Comparison of ENCODE assay signal across 22 cellular contexts in the genomic region with DNA sequence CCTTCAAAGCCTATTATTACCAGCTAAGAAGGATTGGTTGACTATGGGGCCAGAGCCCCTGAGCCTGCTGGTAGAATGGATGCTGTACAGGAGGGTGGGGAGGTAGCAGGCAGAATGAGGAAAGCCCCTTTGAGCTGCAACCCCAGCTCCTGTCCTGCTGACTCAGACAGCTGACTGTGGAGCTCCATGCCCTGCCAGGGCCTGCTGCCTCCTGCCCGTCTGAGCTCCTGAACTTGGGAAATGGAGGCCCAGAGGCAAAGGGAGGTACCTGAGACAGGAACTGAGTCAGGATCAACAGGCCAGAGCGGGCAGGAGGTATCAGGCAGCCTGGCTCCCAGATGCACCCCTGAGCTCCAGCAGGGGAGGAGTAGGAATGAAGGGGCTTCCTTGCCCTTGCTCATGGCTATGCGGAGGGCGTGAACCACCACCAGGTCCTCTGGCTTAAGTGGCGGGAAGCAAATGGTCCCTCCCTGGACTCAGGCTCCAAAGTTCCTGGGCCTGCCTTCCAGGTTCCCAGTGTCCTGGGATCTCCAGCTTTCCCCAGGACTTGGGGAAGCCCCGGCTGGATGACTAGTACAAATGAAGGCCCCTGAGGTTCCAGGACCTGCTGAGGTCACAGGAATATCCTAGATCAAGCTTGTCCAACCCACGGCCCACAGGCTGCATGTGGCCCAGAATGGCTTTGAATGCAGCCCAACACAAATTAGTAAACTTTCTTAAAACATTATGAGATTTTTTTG. TPM values are rescaled to one million over a fixed set of nuclear protein-coding genes. Genes with fewer than 3 reads are reported as not detected.
DNase-seq lines count a peak whose midpoint lies in the region; ATAC-seq and TF ChIP-seq lines count a peak whose summit lies in the region.
"Had no signal": no experiment of that assay in that cellular context is flagged by ENCODE, and none has a peak within 500 bp of the region (broad histone marks: within the 10 kb centered on the region; RNA-seq: fewer than 3 reads in every experiment).

No MANE protein-coding gene starts in this region.

- H3K9ac ChIP-seq in NT2/D1 (ENCODE audit: insufficient read length, low read depth), result peak overlapping the region; percentile 4

- H3K4me1 ChIP-seq in NT2/D1 (ENCODE audit: insufficient read depth, insufficient read length), result peaks cover 42% of the 10 kb centered on the region
- H3K4me1 ChIP-seq in osteoblast (ENCODE audit: insufficient read depth, low read length), result peaks cover 11% of the 10 kb centered on the region

- no peak for ATAC-seq in HG03442 (IDR thresholded peaks at IDR 0.05; ENCODE audit: unreplicated experiment)
- no peak for ATAC-seq in GM19463 (IDR thresholded peaks at IDR 0.05; ENCODE audit: unreplicated experiment)
- no peak for ATAC-seq in HG03025 (IDR thresholded peaks at IDR 0.05; ENCODE audit: low FRiP score, unreplicated experiment)
- ATAC-seq: effector memory CD8-positive, alpha-beta T cell; left cardiac atrium had no signal

- no peaks in the 10 kb centered on the region for H3K27me3 ChIP-seq in NT2/D1 (ENCODE audit: insufficient read depth, insufficient read length)
- H3K27me3 ChIP-seq in osteoblast (ENCODE audit: insufficient read depth, low read length), result no peaks in the 10 kb centered on the region
- H3K27me3 ChIP-seq: colonic mucosa, Peyer's patch had no signal

- no peak overlapping the region for H3K27ac ChIP-seq in osteoblast (ENCODE audit: low read depth, low read length)
- H3K27ac ChIP-seq: colonic mucosa, HL-60, Peyer's patch had no signal

- no peak overlapping the region for H3K4me3 ChIP-seq in NT2/D1 (ENCODE audit: insufficient read length, low read depth)
- H3K4me3 ChIP-seq in epithelial cell of esophagus (ENCODE audit: low read length), result no peak overlapping the region
- no peak overlapping the region for H3K4me3 ChIP-seq in osteoblast (ENCODE audit: insufficient read depth, low read length)
- H3K4me3 ChIP-seq: colonic mucosa, Peyer's patch had no signal

- peaks cover 14% of the 10 kb centered on the region for H3K36me3 ChIP-seq in NT2/D1 (ENCODE audit: insufficient read depth, insufficient read length, low read length)
- H3K36me3 ChIP-seq in osteoblast (ENCODE audit: insufficient read depth, low read length), result peaks cover 11% of the 10 kb centered on the region
- H3K36me3 ChIP-seq: colonic mucosa had no signal

- no peak for TF ChIP-seq CTCF in GM13977 (IDR thresholded peaks at IDR 0.05; ENCODE audit: extremely low read depth, insufficient read depth, missing control alignments)
- no peak for TF ChIP-seq CTCF in epithelial cell of esophagus (IDR thresholded peaks at IDR 0.05; ENCODE audit: insufficient read depth, low read depth, low read length, missing control alignments)
- no peak for TF ChIP-seq CTCF in osteoblast (IDR thresholded peaks at IDR 0.05; ENCODE audit: extremely low read depth, low read depth, low read length)

- no peaks in the 10 kb centered on the region for H3K79me2 ChIP-seq in osteoblast (ENCODE audit: insufficient read depth, low read length)

- peak; percentile 8 for DNase-seq in GM13977 (ENCODE audit: low spot score)
- DNase-seq in NT2/D1 (ENCODE audit: low read depth, low spot score), result no peak
- peak; percentile 100 for DNase-seq in epithelial cell of esophagus (ENCODE audit: low read depth)
- DNase-seq in osteoblast (ENCODE audit: insufficient read length, low spot score, missing footprints), result peak; percentile 83
- DNase-seq in NCI-H2196 treated with DMSO at 0.1 percent for 48 hours (lab: John Stamatoyannopoulos, UW; ENCODE audit: unreplicated experiment), result no peak
- DNase-seq: activated CD4-positive, alpha-beta T cell treated with anti-CD3 and anti-CD28 coated beads for 48 hours; colonic mucosa; effector memory CD8-positive, alpha-beta T cell; left cardiac atrium; NCI-H2081; occipital lobe; Peyer's patch had no signal

- H2AFZ ChIP-seq in osteoblast (ENCODE audit: low read length), result no peak overlapping the region

- H3K9me3 ChIP-seq in NT2/D1 (ENCODE audit: insufficient read depth, low read length) (no peaks in the 10 kb centered on the region), osteoblast (ENCODE audit: low read depth, low read length) (no peaks in the 10 kb centered on the region)
- H3K9me3 ChIP-seq: colonic mucosa, Peyer's patch had no signal

- H4K20me1 ChIP-seq in osteoblast (ENCODE audit: insufficient read depth, low read length), result peaks cover under 1% of the 10 kb centered on the region

- in situ Hi-C loops in GM13977 (cut with MboI; ENCODE audit: low pct_unique_long_range_greater_than_20kb, low sequenced_read_pairs, unreplicated experiment), result no loop called here

- H3K4me2 ChIP-seq in osteoblast (ENCODE audit: insufficient read depth, low read length), result no peak overlapping the region

RNA-seq across cellular contexts. Expression of gene SFN, which starts 3.9 kb away (rescaled TPM):
- under 0.01 and 0.29 TPM in 2 replicates for total RNA-seq in osteoblast
- total RNA-seq: fibroblast of lung, glomerular endothelial cell, myocyte, occipital lobe, SK-MEL-5 had no signal

RNA-seq across cellular contexts. Expression of gene GPN2, which starts 31.0 kb away (rescaled TPM):
- total RNA-seq in osteoblast, result 8.0 and 8.3 TPM in 2 replicates

RNA-seq across cellular contexts. Expression of gene ZDHHC18, which starts 32.6 kb away (rescaled TPM):
- total RNA-seq in osteoblast, result 6.2 and 7.6 TPM in 2 replicates

RNA-seq across cellular contexts. Expression of gene GPATCH3, which starts 41.2 kb away (rescaled TPM):
- 10.3 and 10.9 TPM in 2 replicates for total RNA-seq in osteoblast

RNA-seq across cellular contexts. Expression of gene NR0B2, which starts 54.7 kb away (rescaled TPM):
- total RNA-seq in osteoblast, result not detected in 2 replicates
- total RNA-seq: fibroblast of lung, glomerular endothelial cell, myocyte, NCI-H460, occipital lobe, SK-MEL-5, urinary bladder had no signal

Comparison
In these comparisons a context has a peak if more than half of its experiments do, and no peak if none do; other contexts are left out.
1. DNase-seq: peak in GM13977 (single experiment), epithelial cell of esophagus (single experiment) and osteoblast (single experiment); none in NT2/D1 (single experiment) and NCI-H2196 treated with DMSO at 0.1 percent for 48 hours (single experiment).